Comparison of ENCODE assay signal across 8 cellular contexts in genomic region chr16:22008215-22009142, GRCh38.
DNase-seq lines count a peak whose midpoint lies in the region; ATAC-seq and TF ChIP-seq lines count a peak whose summit lies in the region.

No MANE protein-coding gene starts in this region.

- POLR2A ChIA-PET in AG04449 (lab: Yijun Ruan, JAX), result interaction anchor here (0.6 to 1.3 kb wide), 4 partner anchors 18 to 179 kb away, joined by 4 to 6 read pairs (median 4); partner anchors contain the start of gene VWA3A

- H3K4me3 ChIP-seq in AG04449 (ENCODE audit: low read depth, low read length) (peak overlapping the region; percentile 80), astrocyte of the cerebellum (ENCODE audit: low read depth, low read length) (peak overlapping the region; percentile 86), iPS-20b (ENCODE audit: low read length) (peak overlapping the region; percentile 89), skin epidermis (peak overlapping the region; percentile 46 to 97 (median 91))

- DNase-seq in AG04449 (ENCODE audit: low read depth, low spot score), result no peak
- peak; percentile 53 for DNase-seq in NCI-H69 (lab: John Stamatoyannopoulos, UW)
- DNase-seq in astrocyte of the cerebellum (ENCODE audit: low read depth), result no peak
- DNase-seq in central memory CD4-positive, alpha-beta T cell, result no peak
- no peak for DNase-seq in OCI-M1 (lab: John Stamatoyannopoulos, UW)

- TF ChIP-seq CTCF in AG04449 (IDR thresholded peaks at IDR 0.05; ENCODE audit: insufficient read depth, low read length, missing control alignments), result no peak
- no peak for TF ChIP-seq CTCF in astrocyte of the cerebellum (IDR thresholded peaks at IDR 0.05; ENCODE audit: low read depth, low read length, missing control alignments)

- no peaks in the 10 kb centered on the region for H3K9me3 ChIP-seq in iPS-20b (ENCODE audit: insufficient read depth, low read depth, low read length)

- peaks cover 4% of the 10 kb centered on the region; the same call in 1 of the 2 replicates for H3K4me1 ChIP-seq in iPS-20b (ENCODE audit: insufficient read depth, low read length)

- H3K27ac ChIP-seq in iPS-20b (ENCODE audit: low read length) (no peak overlapping the region), skin epidermis (peak overlapping the region in 20 of 21 experiments; percentile 46 to 96 (median 86))

- in situ Hi-C loops in astrocyte of the cerebellum (cut with HindIII; ENCODE audit: low sequenced_read_pairs), result no loop called here

- H3K36me3 ChIP-seq in iPS-20b (ENCODE audit: insufficient read depth, low read depth, low read length), result no peaks in the 10 kb centered on the region

- peak; percentile 24 for ATAC-seq in GM19324 (IDR thresholded peaks at IDR 0.05; ENCODE audit: low FRiP score, unreplicated experiment)

- peaks cover 25% of the 10 kb centered on the region for H3K27me3 ChIP-seq in iPS-20b (ENCODE audit: insufficient read depth, low read length)

- H3K9ac ChIP-seq in iPS-20b (ENCODE audit: low read depth, low read length), result peak overlapping the region; percentile 76; the same call in 1 of the 2 replicates

- CTCF ChIA-PET in AG04449 (lab: Yijun Ruan, JAX), result interaction anchor here (0.9 to 11.7 kb wide), 17 partner anchors 8 to 180 kb away, joined by 3 to 272 read pairs (median 4); partner anchors contain the start of gene VWA3A
